13 cellular contexts compared by ENCODE assay signal in genomic region chr19:45175663-45176345, GRCh38. TPM values are rescaled to one million over a fixed set of nuclear protein-coding genes. Genes with fewer than 3 reads are reported as not detected.
DNase-seq lines count a peak whose midpoint lies in the region; ATAC-seq and TF ChIP-seq lines count a peak whose summit lies in the region.
"Had no signal": no experiment of that assay in that cellular context is flagged by ENCODE, and none has a peak within 500 bp of the region (broad histone marks: within the 10 kb centered on the region; RNA-seq: fewer than 3 reads in every experiment).

No MANE protein-coding gene starts in this region.

- peaks cover 37% of the 10 kb centered on the region for H3K4me1 Mint-ChIP-seq in T-helper 1 cell treated with Interleukin-12 subunit alpha and Interleukin-12 subunit beta and Interleukin-4 antibody, amounts not matched to agents 30 μg/mL and 1 μg/mL, for 36 hours (ENCODE audit: low read depth)
- H3K4me1 Mint-ChIP-seq in GM23338 = no peaks in the 10 kb centered on the region
- peaks cover 24 to 26% of the 10 kb centered on the region in 2 donors for H3K4me1 Mint-ChIP-seq in natural killer cell treated with Interleukin-12 subunit alpha and Interleukin-12 subunit beta and Interleukin-15 and Interleukin-18, amount 100 ng/mL, for 72 hours (ENCODE audit: low read depth in 2 of 2)

- H3K36me3 Mint-ChIP-seq in T-helper 1 cell treated with Interleukin-12 subunit alpha and Interleukin-12 subunit beta and Interleukin-4 antibody, amounts not matched to agents 30 μg/mL and 1 μg/mL, for 36 hours (ENCODE audit: low read depth) = peaks cover 1% of the 10 kb centered on the region
- H3K36me3 Mint-ChIP-seq in GM23338 (ENCODE audit: low read depth) = no peaks in the 10 kb centered on the region; the same call in 2 of the 3 replicates
- H3K36me3 Mint-ChIP-seq in natural killer cell treated with Interleukin-12 subunit alpha and Interleukin-12 subunit beta and Interleukin-15 and Interleukin-18, amount 100 ng/mL, for 72 hours = no peaks in the 10 kb centered on the region

- peak overlapping the region; percentile 1 for H3K27ac Mint-ChIP-seq in T-helper 1 cell treated with Interleukin-12 subunit alpha and Interleukin-12 subunit beta and Interleukin-4 antibody, amounts not matched to agents 30 μg/mL and 1 μg/mL, for 36 hours
- no peak overlapping the region for H3K27ac Mint-ChIP-seq in GM23338
- H3K27ac Mint-ChIP-seq in natural killer cell treated with Interleukin-12 subunit alpha and Interleukin-12 subunit beta and Interleukin-15 and Interleukin-18, amount 100 ng/mL, for 72 hours = no peak overlapping the region

- no peak overlapping the region for H3K27ac ChIP-seq in GM23338 (ENCODE audit: low read depth)

- no peak for DNase-seq in T-helper 1 cell
- no peak for DNase-seq in GM23338 (ENCODE audit: low spot score)
- peak; percentile 68 for DNase-seq in amniotic epithelial cell (ENCODE audit: low read depth)
- no peak for DNase-seq in natural killer cell treated with Interleukin-12 subunit alpha and Interleukin-12 subunit beta and Interleukin-15 and Interleukin-18, amount 100 ng/mL, for 72 hours (ENCODE audit: low spot score)
- no peak for DNase-seq in DMS114 treated with DMSO at 0.1 percent for 48 hours (lab: John Stamatoyannopoulos, UW; ENCODE audit: unreplicated experiment)
- no peak for DNase-seq in kidney glomerular epithelial cell (lab: John Stamatoyannopoulos, UW)
- DNase-seq: activated effector memory CD4-positive, alpha-beta T cell treated with anti-CD3 and anti-CD28 coated beads, Interleukin-2, amount 50 U/mL, for 16 hours; caudate nucleus; DMS 273 treated with DMSO at 0.1 percent for 48 hours; left colon; NCI-H226 had no signal

- TF ChIP-seq CTCF in GM23338 (conservative IDR thresholded peaks at IDR 0.05; ENCODE audit: low read depth in 2 of 2) = no peak

- H3K4me2 ChIP-seq in GM23338 = no peak overlapping the region

- ATAC-seq in GM23338 (no peak), HG02938 (IDR thresholded peaks at IDR 0.05; ENCODE audit: unreplicated experiment) (no peak)
- no peak for ATAC-seq in natural killer cell treated with Interleukin-12 subunit alpha and Interleukin-12 subunit beta and Interleukin-15 and Interleukin-18, amount 100 ng/mL, for 72 hours
- ATAC-seq: left colon had no signal

- peaks cover 6% of the 10 kb centered on the region; the same call in 1 of the 2 replicates for H3K27me3 ChIP-seq in GM23338 (ENCODE audit: insufficient read depth)

- no peaks in the 10 kb centered on the region for H3K9me3 Mint-ChIP-seq in T-helper 1 cell treated with Interleukin-12 subunit alpha and Interleukin-12 subunit beta and Interleukin-4 antibody, amounts not matched to agents 30 μg/mL and 1 μg/mL, for 36 hours
- no peaks in the 10 kb centered on the region for H3K9me3 Mint-ChIP-seq in GM23338
- H3K9me3 Mint-ChIP-seq in natural killer cell treated with Interleukin-12 subunit alpha and Interleukin-12 subunit beta and Interleukin-15 and Interleukin-18, amount 100 ng/mL, for 72 hours = no peaks in the 10 kb centered on the region

- 0 out of 2 replicates have a peak, but pooled peaks cover 3% of the 10 kb centered on the region for H3K4me1 ChIP-seq in GM23338 (ENCODE audit: insufficient read depth)

- 0 out of 2 replicates have a peak, but pooled peaks cover 4% of the 10 kb centered on the region for H3F3A ChIP-seq in GM23338 (replicated peaks; ENCODE audit: low read depth)

- H3K4me3 Mint-ChIP-seq in T-helper 1 cell treated with Interleukin-12 subunit alpha and Interleukin-12 subunit beta and Interleukin-4 antibody, amounts not matched to agents 30 μg/mL and 1 μg/mL, for 36 hours = no peak overlapping the region
- peak overlapping the region; percentile 12; the same call in 2 of the 3 replicates for H3K4me3 Mint-ChIP-seq in GM23338
- H3K4me3 Mint-ChIP-seq in natural killer cell treated with Interleukin-12 subunit alpha and Interleukin-12 subunit beta and Interleukin-15 and Interleukin-18, amount 100 ng/mL, for 72 hours = peak overlapping the region; percentile 24

- H3K4me3 ChIP-seq in GM23338 = no peak overlapping the region

- H3K36me3 ChIP-seq in GM23338 (ENCODE audit: insufficient read depth) = no peaks in the 10 kb centered on the region

- peaks cover 15% of the 10 kb centered on the region for H3K79me2 ChIP-seq in GM23338 (replicated peaks; ENCODE audit: insufficient read depth)

- no peaks in the 10 kb centered on the region for H3K27me3 Mint-ChIP-seq in T-helper 1 cell treated with Interleukin-12 subunit alpha and Interleukin-12 subunit beta and Interleukin-4 antibody, amounts not matched to agents 30 μg/mL and 1 μg/mL, for 36 hours (ENCODE audit: low read depth)
- peaks cover 21% of the 10 kb centered on the region for H3K27me3 Mint-ChIP-seq in GM23338 (ENCODE audit: insufficient read depth, low read depth, poor library complexity)
- H3K27me3 Mint-ChIP-seq in natural killer cell treated with Interleukin-12 subunit alpha and Interleukin-12 subunit beta and Interleukin-15 and Interleukin-18, amount 100 ng/mL, for 72 hours = no peaks in the 10 kb centered on the region

- H3K9me2 ChIP-seq in GM23338 (ENCODE audit: insufficient read depth) = no peaks in the 10 kb centered on the region

- H4K20me1 ChIP-seq in GM23338 (replicated peaks; ENCODE audit: insufficient read depth) = no peaks in the 10 kb centered on the region; the same call in 1 of the 2 replicates

- H2AFZ ChIP-seq in GM23338 = no peak overlapping the region

TF ChIP-seq in GM23338, 12 proteins besides CTCF, POLR2A, EP300 and RAD21 (continues in another document):
- TF ChIP-seq JUNB (IDR thresholded peaks at IDR 0.05; ENCODE audit: unreplicated experiment) = no peak
- TF ChIP-seq NANOG (IDR thresholded peaks at IDR 0.05; ENCODE audit: borderline replicate concordance) = no peak
- TF ChIP-seq ZNF331 (CRISPR knock-in tag; IDR thresholded peaks at IDR 0.05; ENCODE audit: low read depth) = no peak
- TF ChIP-seq EZH2phosphoT487 (IDR thresholded peaks at IDR 0.05; ENCODE audit: unreplicated experiment) = no peak

RNA-seq across cellular contexts. Expression of gene TRAPPC6A, which starts 2.2 kb away (rescaled TPM):
- 23.3 and 29.4 TPM in 2 replicates for total RNA-seq in GM23338 (2014; rRNA removed; shearing (Covaris generic))
- polyA plus RNA-seq in GM23338 (2016; fragmentation: Nextera tagmentation; extraction: Ambion mirVana) = 74.7 and 81.9 TPM in 2 replicates
- total RNA-seq in natural killer cell treated with Interleukin-12 subunit alpha and Interleukin-12 subunit beta and Interleukin-15 and Interleukin-18, amount 100 ng/mL, for 72 hours = 10 to 100 TPM; 17.5 to 33.5 TPM

RNA-seq across cellular contexts. Expression of gene BLOC1S3, which starts 2.8 kb away (rescaled TPM):
- 15.9 and 16.0 TPM in 2 replicates for total RNA-seq in GM23338 (2014; rRNA removed; shearing (Covaris generic))
- polyA plus RNA-seq in GM23338 (2016; fragmentation: Nextera tagmentation; extraction: Ambion mirVana) = 2.5 and 5.0 TPM in 2 replicates
- total RNA-seq in natural killer cell treated with Interleukin-12 subunit alpha and Interleukin-12 subunit beta and Interleukin-15 and Interleukin-18, amount 100 ng/mL, for 72 hours = 10 to 100 TPM; 15.4 to 20.5 TPM

RNA-seq across cellular contexts. Expression of gene NKPD1, which starts 15.0 kb away (rescaled TPM):
- total RNA-seq in GM23338 (2014; rRNA removed; shearing (Covaris generic)) = 1.3 and 2.2 TPM in 2 replicates
- polyA plus RNA-seq in GM23338 (2016; fragmentation: Nextera tagmentation; extraction: Ambion mirVana) = 0.09 and 0.24 TPM in 2 replicates
- total RNA-seq in natural killer cell treated with Interleukin-12 subunit alpha and Interleukin-12 subunit beta and Interleukin-15 and Interleukin-18, amount 100 ng/mL, for 72 hours = under 1 TPM; 0.14 to 0.22 TPM
